Comparison of ENCODE assay signal across 23 cellular contexts in the genomic region with DNA sequence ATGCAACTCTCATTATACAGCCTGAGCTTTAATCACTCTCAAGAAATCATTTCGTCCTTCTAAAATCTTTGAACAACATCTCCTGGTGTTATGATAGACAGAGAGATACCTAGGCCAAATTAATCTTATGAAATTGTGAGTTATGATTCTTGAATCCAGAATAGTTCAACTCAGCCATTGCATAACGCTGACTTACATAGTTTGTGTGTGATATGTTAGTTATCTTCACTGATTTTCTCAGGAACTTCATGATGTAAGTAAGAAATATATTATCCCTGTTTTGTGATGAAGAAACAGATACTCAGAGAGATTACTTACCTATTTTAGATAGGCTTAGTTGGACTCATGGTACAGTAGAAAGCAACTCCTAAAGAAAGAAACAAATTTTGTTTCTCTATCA.
"Had no signal": no experiment of that assay in that cellular context is flagged by ENCODE, and none has a peak within 500 bp of the region (broad histone marks: within the 10 kb centered on the region; RNA-seq: fewer than 3 reads in every experiment).

No MANE protein-coding gene starts in this region.

- DNase-seq: natural killer cell; occipital lobe; ovary; posterior cingulate gyrus; psoas muscle; right cardiac atrium; right lobe of liver; sigmoid colon; small intestine; stimulated activated CD4-positive, alpha-beta T cell treated with anti-CD3 and anti-CD28 coated beads, Interleukin-15, amount 100 ng/mL, for 24 hours; stimulated activated CD4-positive, alpha-beta T cell treated with anti-CD3 and anti-CD28 coated beads, Interleukin-2, amount 100 ng/mL, for 24 hours; stimulated activated CD4-positive, alpha-beta T cell treated with anti-CD3 and anti-CD28 coated beads, Interleukin-2, amount 100 ng/mL, for 48 hours; stimulated activated CD4-positive, alpha-beta T cell treated with anti-CD3 and anti-CD28 coated beads, Interleukin-4, amount 100 ng/mL, for 24 hours; stimulated activated CD8-positive, alpha-beta memory T cell treated with anti-CD3 and anti-CD28 coated beads, Interleukin-4, amount 100 ng/mL, for 48 hours; stimulated activated naive CD4-positive, alpha-beta T cell; stimulated activated naive CD8-positive, alpha-beta T cell treated with anti-CD3 and anti-CD28 coated beads, Interleukin-15, amount 100 ng/mL, for 72 hours; stimulated activated naive CD8-positive, alpha-beta T cell treated with anti-CD3 and anti-CD28 coated beads, Interleukin-15, Interleukin-2, amounts not matched to agents 100 U/mL and 50 U/mL, for 24 hours; substantia nigra; testis; tibial artery; transverse colon; upper lobe of left lung had no signal

- FAIRE-seq: small intestine, urothelium cell line had no signal
